In the genomic region with DNA sequence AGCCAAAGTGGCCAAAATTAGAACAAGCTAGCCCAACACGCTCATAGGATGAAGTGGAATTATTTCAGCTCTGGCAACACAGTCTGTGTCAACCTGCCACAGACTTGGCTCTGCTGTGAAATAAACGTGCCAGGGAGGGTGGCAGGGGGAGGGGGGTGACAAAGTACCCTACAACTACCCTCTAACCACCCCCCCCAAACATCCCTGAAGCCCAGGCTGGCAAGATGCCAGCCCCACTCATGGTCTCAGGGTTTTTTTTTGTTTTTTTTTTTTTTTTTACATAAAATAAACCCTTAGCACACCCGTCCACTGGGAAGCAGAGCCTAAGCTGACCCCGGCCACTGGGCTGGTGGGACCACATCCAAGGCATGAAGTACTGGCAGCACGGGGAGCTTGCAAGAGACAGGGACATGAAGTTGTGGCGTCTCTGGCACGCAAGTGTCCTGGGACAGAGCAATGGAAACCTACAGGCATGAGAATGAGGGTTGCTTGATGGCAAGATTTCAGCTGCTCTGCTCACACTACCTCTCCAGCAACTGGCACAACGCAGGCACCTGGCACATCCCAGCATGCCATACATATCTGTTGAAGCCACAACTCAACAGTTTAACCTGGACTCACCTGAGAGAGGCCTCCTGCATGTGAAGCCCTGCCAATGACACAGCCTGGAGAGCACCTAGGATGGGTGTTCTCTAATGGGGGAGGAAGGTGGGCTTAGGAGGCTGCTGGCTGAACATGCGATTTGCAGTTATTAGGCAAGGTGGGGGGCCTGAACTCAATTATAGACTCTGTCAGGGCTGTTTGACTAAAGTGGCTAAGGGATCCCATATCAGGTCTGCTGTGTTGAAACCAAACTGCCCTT, we compare ENCODE assay signal across 2 cellular contexts.
TF ChIP-seq lines count a peak whose summit lies in the region.

No MANE protein-coding gene starts in this region.

TF ChIP-seq in SK-N-SH, 30 proteins besides CTCF, POLR2A, EP300 and RAD21:
- peak; percentile 14; the same call in 1 of the 2 replicates for TF ChIP-seq NFIC (IDR thresholded peaks at IDR 0.05; ENCODE audit: borderline replicate concordance)
- TF ChIP-seq, protein P1, sequence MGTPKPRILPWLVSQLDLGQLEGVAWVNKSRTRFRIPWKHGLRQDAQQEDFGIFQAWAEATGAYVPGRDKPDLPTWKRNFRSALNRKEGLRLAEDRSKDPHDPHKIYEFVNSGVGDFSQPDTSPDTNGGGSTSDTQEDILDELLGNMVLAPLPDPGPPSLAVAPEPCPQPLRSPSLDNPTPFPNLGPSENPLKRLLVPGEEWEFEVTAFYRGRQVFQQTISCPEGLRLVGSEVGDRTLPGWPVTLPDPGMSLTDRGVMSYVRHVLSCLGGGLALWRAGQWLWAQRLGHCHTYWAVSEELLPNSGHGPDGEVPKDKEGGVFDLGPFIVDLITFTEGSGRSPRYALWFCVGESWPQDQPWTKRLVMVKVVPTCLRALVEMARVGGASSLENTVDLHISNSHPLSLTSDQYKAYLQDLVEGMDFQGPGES (IDR thresholded peaks at IDR 0.05; ENCODE audit: low read depth, low read length), result no peak

TF ChIP-seq in SK-N-SH treated with all-trans-retinoic acid at 6 μM for 48 hours, 23 proteins besides CTCF, POLR2A, EP300 and RAD21:
- TF ChIP-seq SNAI2 (CRISPR knock-in tag; IDR thresholded peaks at IDR 0.05) (no peak), ZNF70 (CRISPR knock-in tag; IDR thresholded peaks at IDR 0.05) (no peak), CSDC2 (CRISPR knock-in tag; IDR thresholded peaks at IDR 0.05) (no peak), OSR1 (CRISPR knock-in tag; IDR thresholded peaks at IDR 0.05) (no peak), GLIS3 (CRISPR knock-in tag; IDR thresholded peaks at IDR 0.05) (no peak), ARNTL (CRISPR knock-in tag; IDR thresholded peaks at IDR 0.05; ENCODE audit: borderline replicate concordance, low read depth) (no peak), ZC3H10 (CRISPR knock-in tag; IDR thresholded peaks at IDR 0.05) (no peak), ESRRG (CRISPR knock-in tag; IDR thresholded peaks at IDR 0.05) (no peak), ZFP3 (CRISPR knock-in tag; IDR thresholded peaks at IDR 0.05) (no peak), BACH2 (CRISPR knock-in tag; IDR thresholded peaks at IDR 0.05; ENCODE audit: borderline replicate concordance) (no peak), ZNF8 (CRISPR knock-in tag; IDR thresholded peaks at IDR 0.05) (no peak), PPARA (CRISPR knock-in tag; IDR thresholded peaks at IDR 0.05; ENCODE audit: borderline replicate concordance) (no peak), ZNF565 (CRISPR knock-in tag; conservative IDR thresholded peaks at IDR 0.05; ENCODE audit: low read depth) (no peak), TOX (CRISPR knock-in tag; IDR thresholded peaks at IDR 0.05; ENCODE audit: borderline replicate concordance) (no peak), POU6F1 (CRISPR knock-in tag; IDR thresholded peaks at IDR 0.05; ENCODE audit: borderline replicate concordance, low read depth) (no peak), ZFP30 (CRISPR knock-in tag; IDR thresholded peaks at IDR 0.05) (no peak), CREB5 (CRISPR knock-in tag; IDR thresholded peaks at IDR 0.05; ENCODE audit: low read depth) (no peak)
- TF ChIP-seq, protein P2, sequence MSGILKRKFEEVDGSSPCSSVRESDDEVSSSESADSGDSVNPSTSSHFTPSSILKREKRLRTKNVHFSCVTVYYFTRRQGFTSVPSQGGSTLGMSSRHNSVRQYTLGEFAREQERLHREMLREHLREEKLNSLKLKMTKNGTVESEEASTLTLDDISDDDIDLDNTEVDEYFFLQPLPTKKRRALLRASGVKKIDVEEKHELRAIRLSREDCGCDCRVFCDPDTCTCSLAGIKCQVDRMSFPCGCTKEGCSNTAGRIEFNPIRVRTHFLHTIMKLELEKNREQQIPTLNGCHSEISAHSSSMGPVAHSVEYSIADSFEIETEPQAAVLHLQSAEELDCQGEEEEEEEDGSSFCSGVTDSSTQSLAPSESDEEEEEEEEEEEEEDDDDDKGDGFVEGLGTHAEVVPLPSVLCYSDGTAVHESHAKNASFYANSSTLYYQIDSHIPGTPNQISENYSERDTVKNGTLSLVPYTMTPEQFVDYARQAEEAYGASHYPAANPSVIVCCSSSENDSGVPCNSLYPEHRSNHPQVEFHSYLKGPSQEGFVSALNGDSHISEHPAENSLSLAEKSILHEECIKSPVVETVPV (CRISPR knock-in tag; IDR thresholded peaks at IDR 0.05), result no peak
- TF ChIP-seq, protein P3, sequence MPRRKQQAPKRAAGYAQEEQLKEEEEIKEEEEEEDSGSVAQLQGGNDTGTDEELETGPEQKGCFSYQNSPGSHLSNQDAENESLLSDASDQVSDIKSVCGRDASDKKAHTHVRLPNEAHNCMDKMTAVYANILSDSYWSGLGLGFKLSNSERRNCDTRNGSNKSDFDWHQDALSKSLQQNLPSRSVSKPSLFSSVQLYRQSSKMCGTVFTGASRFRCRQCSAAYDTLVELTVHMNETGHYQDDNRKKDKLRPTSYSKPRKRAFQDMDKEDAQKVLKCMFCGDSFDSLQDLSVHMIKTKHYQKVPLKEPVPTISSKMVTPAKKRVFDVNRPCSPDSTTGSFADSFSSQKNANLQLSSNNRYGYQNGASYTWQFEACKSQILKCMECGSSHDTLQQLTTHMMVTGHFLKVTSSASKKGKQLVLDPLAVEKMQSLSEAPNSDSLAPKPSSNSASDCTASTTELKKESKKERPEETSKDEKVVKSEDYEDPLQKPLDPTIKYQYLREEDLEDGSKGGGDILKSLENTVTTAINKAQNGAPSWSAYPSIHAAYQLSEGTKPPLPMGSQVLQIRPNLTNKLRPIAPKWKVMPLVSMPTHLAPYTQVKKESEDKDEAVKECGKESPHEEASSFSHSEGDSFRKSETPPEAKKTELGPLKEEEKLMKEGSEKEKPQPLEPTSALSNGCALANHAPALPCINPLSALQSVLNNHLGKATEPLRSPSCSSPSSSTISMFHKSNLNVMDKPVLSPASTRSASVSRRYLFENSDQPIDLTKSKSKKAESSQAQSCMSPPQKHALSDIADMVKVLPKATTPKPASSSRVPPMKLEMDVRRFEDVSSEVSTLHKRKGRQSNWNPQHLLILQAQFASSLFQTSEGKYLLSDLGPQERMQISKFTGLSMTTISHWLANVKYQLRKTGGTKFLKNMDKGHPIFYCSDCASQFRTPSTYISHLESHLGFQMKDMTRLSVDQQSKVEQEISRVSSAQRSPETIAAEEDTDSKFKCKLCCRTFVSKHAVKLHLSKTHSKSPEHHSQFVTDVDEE (CRISPR knock-in tag; IDR thresholded peaks at IDR 0.05), result no peak
- TF ChIP-seq, protein P4, sequence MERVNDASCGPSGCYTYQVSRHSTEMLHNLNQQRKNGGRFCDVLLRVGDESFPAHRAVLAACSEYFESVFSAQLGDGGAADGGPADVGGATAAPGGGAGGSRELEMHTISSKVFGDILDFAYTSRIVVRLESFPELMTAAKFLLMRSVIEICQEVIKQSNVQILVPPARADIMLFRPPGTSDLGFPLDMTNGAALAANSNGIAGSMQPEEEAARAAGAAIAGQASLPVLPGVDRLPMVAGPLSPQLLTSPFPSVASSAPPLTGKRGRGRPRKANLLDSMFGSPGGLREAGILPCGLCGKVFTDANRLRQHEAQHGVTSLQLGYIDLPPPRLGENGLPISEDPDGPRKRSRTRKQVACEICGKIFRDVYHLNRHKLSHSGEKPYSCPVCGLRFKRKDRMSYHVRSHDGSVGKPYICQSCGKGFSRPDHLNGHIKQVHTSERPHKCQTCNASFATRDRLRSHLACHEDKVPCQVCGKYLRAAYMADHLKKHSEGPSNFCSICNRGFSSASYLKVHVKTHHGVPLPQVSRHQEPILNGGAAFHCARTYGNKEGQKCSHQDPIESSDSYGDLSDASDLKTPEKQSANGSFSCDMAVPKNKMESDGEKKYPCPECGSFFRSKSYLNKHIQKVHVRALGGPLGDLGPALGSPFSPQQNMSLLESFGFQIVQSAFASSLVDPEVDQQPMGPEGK (CRISPR knock-in tag; IDR thresholded peaks at IDR 0.05; ENCODE audit: borderline replicate concordance), result no peak
